In genomic region chr1:219567341-219567947, GRCh38 we compare ENCODE assay signal across 9 cellular contexts. TPM values are rescaled to one million over a fixed set of nuclear protein-coding genes. Genes with fewer than 3 reads are reported as not detected.
A peak's percentile ranks its signal among the peaks of the same experiment; 100 is the strongest.
DNase-seq lines count a peak whose midpoint lies in the region; ATAC-seq and TF ChIP-seq lines count a peak whose summit lies in the region.
"Had no signal": no experiment of that assay in that cellular context is flagged by ENCODE, and none has a peak within 500 bp of the region (broad histone marks: within the 10 kb centered on the region; RNA-seq: fewer than 3 reads in every experiment).

No MANE protein-coding gene starts in this region.

- no TSS peak for BruUV-seq in Calu3 (replicated peaks; lab: Mats Ljungman, UMichigan)

- peak; percentile 36 for DNase-seq in Calu3
- peak; percentile 42 for DNase-seq in NCI-H1092 (lab: John Stamatoyannopoulos, UW)
- peak; percentile 25 for DNase-seq in amniotic stem cell (lab: John Stamatoyannopoulos, UW)
- peak; percentile 72 for DNase-seq in left kidney (ENCODE audit: low read depth, low spot score)
- DNase-seq in germinal center (ENCODE audit: low spot score) = no peak
- no peak for DNase-seq in activated naive CD4-positive, alpha-beta T cell (lab: John Stamatoyannopoulos, UW)

- no peaks in the 10 kb centered on the region for H3K9me3 Mint-ChIP-seq in Calu3 (ENCODE audit: low read depth, unreplicated experiment)

- H3K4me1 Mint-ChIP-seq in Calu3 (ENCODE audit: low read depth, unreplicated experiment) = peaks cover 23% of the 10 kb centered on the region

- H3K36me3 Mint-ChIP-seq in Calu3 (ENCODE audit: insufficient read depth, unreplicated experiment) = no peaks in the 10 kb centered on the region

- peak; percentile 62 for ATAC-seq in GM21717 (IDR thresholded peaks at IDR 0.05; ENCODE audit: unreplicated experiment)
- ATAC-seq in HG03571 (IDR thresholded peaks at IDR 0.05; ENCODE audit: unreplicated experiment) = no peak

- peak; percentile 45 for TF ChIP-seq CTCF in Calu3 (IDR thresholded peaks at IDR 0.05; ENCODE audit: unreplicated experiment)

- intact Hi-C loops in Calu3 (cut with micrococcal nuclease; ENCODE audit: unreplicated experiment) = loop anchor here (2.0 to 10.0 kb wide), 6 partner anchors 245 to 1237 kb away; no protein-coding TSS in a partner anchor

- no peak overlapping the region for H3K27ac Mint-ChIP-seq in Calu3 (ENCODE audit: unreplicated experiment)

- no peak overlapping the region for H3K4me3 Mint-ChIP-seq in Calu3 (ENCODE audit: low read depth, unreplicated experiment)

- CTCF ChIA-PET in Calu3 (lab: Charles Lee) = interaction anchor here (0.6 to 1.6 kb wide), 11 partner anchors 16 to 1307 kb away, joined by 3 to 9 read pairs (median 4); no protein-coding TSS in a partner anchor

- H3K27me3 Mint-ChIP-seq in Calu3 (ENCODE audit: unreplicated experiment) = no peaks in the 10 kb centered on the region

RNA-seq across cellular contexts. Expression of gene ZC3H11B, which starts 45.5 kb away (rescaled TPM):
- total RNA-seq in Calu3 (2022) = not detected in 2 replicates
- total RNA-seq: temporal lobe had no signal

Comparison
In these comparisons a context has a peak if more than half of its experiments do, and no peak if none do; other contexts are left out.
1. DNase-seq: peak in Calu3 (single experiment), NCI-H1092 (single experiment), amniotic stem cell (single experiment) and left kidney (single experiment); none in germinal center (single experiment) and activated naive CD4-positive, alpha-beta T cell (0 of 4).